Comparison of ENCODE assay signal across 2 cellular contexts in the genomic region with DNA sequence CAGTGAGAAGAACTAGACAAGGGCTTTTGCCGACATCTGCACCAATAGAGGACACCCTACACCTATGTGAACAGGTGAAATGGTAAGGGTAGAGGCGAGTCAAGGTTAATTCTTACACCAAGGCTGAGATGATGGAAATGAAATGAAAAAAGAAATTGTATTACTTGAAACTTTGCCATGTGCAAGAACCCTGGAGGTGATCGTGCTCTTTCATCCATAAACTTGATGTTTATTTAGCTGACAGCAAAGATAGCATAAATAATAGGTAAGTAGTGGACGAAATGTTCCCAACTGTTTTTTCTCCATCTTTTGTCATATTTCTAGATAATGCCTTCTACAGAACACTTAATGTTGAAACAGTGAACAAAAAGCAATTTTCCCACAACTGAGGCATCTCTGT.
TF ChIP-seq lines count a peak whose summit lies in the region.

No MANE protein-coding gene starts in this region.

TF ChIP-seq in A549, 52 proteins besides CTCF, POLR2A, EP300 and RAD21 (continued from another document):
- TF ChIP-seq NR3C1 (IDR thresholded peaks at IDR 0.05): no peak
- TF ChIP-seq, protein P1, sequence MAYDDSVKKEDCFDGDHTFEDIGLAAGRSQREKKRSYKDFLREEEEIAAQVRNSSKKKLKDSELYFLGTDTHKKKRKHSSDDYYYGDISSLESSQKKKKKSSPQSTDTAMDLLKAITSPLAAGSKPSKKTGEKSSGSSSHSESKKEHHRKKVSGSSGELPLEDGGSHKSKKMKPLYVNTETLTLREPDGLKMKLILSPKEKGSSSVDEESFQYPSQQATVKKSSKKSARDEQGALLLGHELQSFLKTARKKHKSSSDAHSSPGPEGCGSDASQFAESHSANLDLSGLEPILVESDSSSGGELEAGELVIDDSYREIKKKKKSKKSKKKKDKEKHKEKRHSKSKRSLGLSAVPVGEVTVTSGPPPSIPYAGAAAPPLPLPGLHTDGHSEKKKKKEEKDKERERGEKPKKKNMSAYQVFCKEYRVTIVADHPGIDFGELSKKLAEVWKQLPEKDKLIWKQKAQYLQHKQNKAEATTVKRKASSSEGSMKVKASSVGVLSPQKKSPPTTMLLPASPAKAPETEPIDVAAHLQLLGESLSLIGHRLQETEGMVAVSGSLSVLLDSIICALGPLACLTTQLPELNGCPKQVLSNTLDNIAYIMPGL (CRISPR knock-in tag; IDR thresholded peaks at IDR 0.05; ENCODE audit: borderline replicate concordance): no peak
- TF ChIP-seq GATA3 (IDR thresholded peaks at IDR 0.05; ENCODE audit: borderline replicate concordance): no peak
- TF ChIP-seq HOXB5 (CRISPR knock-in tag; IDR thresholded peaks at IDR 0.05): no peak
TF ChIP-seq in A549: peak in this region for 0.

TF ChIP-seq in HEK293, 187 proteins besides CTCF, POLR2A, EP300 and RAD21 (continued from another document):
- TF ChIP-seq, protein P2, sequence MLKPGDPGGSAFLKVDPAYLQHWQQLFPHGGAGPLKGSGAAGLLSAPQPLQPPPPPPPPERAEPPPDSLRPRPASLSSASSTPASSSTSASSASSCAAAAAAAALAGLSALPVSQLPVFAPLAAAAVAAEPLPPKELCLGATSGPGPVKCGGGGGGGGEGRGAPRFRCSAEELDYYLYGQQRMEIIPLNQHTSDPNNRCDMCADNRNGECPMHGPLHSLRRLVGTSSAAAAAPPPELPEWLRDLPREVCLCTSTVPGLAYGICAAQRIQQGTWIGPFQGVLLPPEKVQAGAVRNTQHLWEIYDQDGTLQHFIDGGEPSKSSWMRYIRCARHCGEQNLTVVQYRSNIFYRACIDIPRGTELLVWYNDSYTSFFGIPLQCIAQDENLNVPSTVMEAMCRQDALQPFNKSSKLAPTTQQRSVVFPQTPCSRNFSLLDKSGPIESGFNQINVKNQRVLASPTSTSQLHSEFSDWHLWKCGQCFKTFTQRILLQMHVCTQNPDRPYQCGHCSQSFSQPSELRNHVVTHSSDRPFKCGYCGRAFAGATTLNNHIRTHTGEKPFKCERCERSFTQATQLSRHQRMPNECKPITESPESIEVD (tag by site-specific recombination; IDR thresholded peaks at IDR 0.05): peak; percentile 13; the same call in 1 of the 2 replicates
